14 cellular contexts compared by ENCODE assay signal in genomic region chr3:163914567-163914966, GRCh38.
DNase-seq lines count a peak whose midpoint lies in the region; ATAC-seq and TF ChIP-seq lines count a peak whose summit lies in the region.
"Had no signal": no experiment of that assay in that cellular context is flagged by ENCODE, and none has a peak within 500 bp of the region (broad histone marks: within the 10 kb centered on the region; RNA-seq: fewer than 3 reads in every experiment).

No MANE protein-coding gene starts in this region.

- H3K9me3 Mint-ChIP-seq in WTC11, result peaks cover 19% of the 10 kb centered on the region

- H3K4me1 ChIP-seq in HUES6 (ENCODE audit: control insufficient read depth, insufficient read depth, low read length) (peaks cover 9% of the 10 kb centered on the region), osteoblast (ENCODE audit: insufficient read depth, low read length) (no peaks in the 10 kb centered on the region), tibial nerve (no peaks in the 10 kb centered on the region)
- H3K4me1 ChIP-seq: A549 had no signal

- CTCF ChIA-PET in WTC11 (lab: Charles Lee), result no interaction called here

- H3K4me3 ChIP-seq in HUES6 (ENCODE audit: low read depth, low read length) (no peak overlapping the region; the same call in 1 of the 2 replicates), osteoblast (ENCODE audit: insufficient read depth, low read length) (no peak overlapping the region), tibial nerve (no peak overlapping the region)
- H3K4me3 ChIP-seq: A549 had no signal

- 82 to 84% methylated on average over 1 of the region's 1 CpG for WGBS in tibial nerve, 2 donors

- ATAC-seq in WTC11, result peak; percentile 93
- ATAC-seq in GM21786 (IDR thresholded peaks at IDR 0.05; ENCODE audit: unreplicated experiment), result no peak
- no peak for ATAC-seq in HG03521 (IDR thresholded peaks at IDR 0.05; ENCODE audit: unreplicated experiment)
- ATAC-seq: A549, HCT116 had no signal

- peaks cover 22% of the 10 kb centered on the region for H3K36me3 Mint-ChIP-seq in WTC11
- H3K36me3 Mint-ChIP-seq: CD8-positive, alpha-beta memory T cell had no signal

- H3K4me2 ChIP-seq in osteoblast (ENCODE audit: insufficient read depth, low read length), result no peak overlapping the region
- H3K4me2 ChIP-seq: A549 had no signal

- H2AFZ ChIP-seq in osteoblast (ENCODE audit: low read length), result no peak overlapping the region

- H3K27me3 Mint-ChIP-seq in WTC11 (ENCODE audit: low read depth), result no peaks in the 10 kb centered on the region
- H3K27me3 Mint-ChIP-seq: CD8-positive, alpha-beta memory T cell had no signal

- POLR2A ChIA-PET in WTC11 (lab: Charles Lee), result no interaction called here

- TF ChIP-seq CTCF in WTC11 (IDR thresholded peaks at IDR 0.05), result no peak
- TF ChIP-seq CTCF in osteoblast (IDR thresholded peaks at IDR 0.05; ENCODE audit: extremely low read depth, low read depth, low read length), result no peak
- TF ChIP-seq CTCF in tibial nerve (IDR thresholded peaks at IDR 0.05), result no peak

- DNase-seq in WTC11 (ENCODE audit: low spot score) (no peak), iPS DF 4.7 (ENCODE audit: extremely low read depth, low spot score) (peak; percentile 60), osteoblast (ENCODE audit: insufficient read length, low spot score, missing footprints) (peak; percentile 30), tibial nerve (ENCODE audit: low spot score in 2 of 2) (no peak), NCI-H1092 (lab: John Stamatoyannopoulos, UW) (no peak)
- DNase-seq: CD8-positive, alpha-beta memory T cell; DND-41; GF-D8 had no signal

- peaks cover 12% of the 10 kb centered on the region for H3K4me1 Mint-ChIP-seq in WTC11
- H3K4me1 Mint-ChIP-seq: CD8-positive, alpha-beta memory T cell had no signal

- no peak for TF ChIP-seq EP300 in tibial nerve (IDR thresholded peaks at IDR 0.05)

- no peak overlapping the region for H3K9ac ChIP-seq in HUES6 (ENCODE audit: low read length)

- H3K27ac Mint-ChIP-seq in WTC11, result peak overlapping the region; percentile 70
- H3K27ac Mint-ChIP-seq: CD8-positive, alpha-beta memory T cell had no signal

- peaks cover 5% of the 10 kb centered on the region; the same call in 1 of the 2 replicates for H3K36me3 ChIP-seq in HUES6 (ENCODE audit: control insufficient read depth, insufficient read depth, low read length)
- H3K36me3 ChIP-seq in osteoblast (ENCODE audit: insufficient read depth, low read length), result no peaks in the 10 kb centered on the region
- H3K36me3 ChIP-seq in tibial nerve, result no peaks in the 10 kb centered on the region

- 0 out of 2 replicates have a peak overlapping the region, but pooled peaks have one; percentile 10 for H3K4me3 Mint-ChIP-seq in WTC11
- H3K4me3 Mint-ChIP-seq: CD8-positive, alpha-beta memory T cell had no signal

- no peaks in the 10 kb centered on the region for H4K20me1 ChIP-seq in osteoblast (ENCODE audit: insufficient read depth, low read length)

- no peaks in the 10 kb centered on the region for H3K79me2 ChIP-seq in osteoblast (ENCODE audit: insufficient read depth, low read length)

- H3K27ac ChIP-seq in HUES6 (ENCODE audit: low read depth, low read length) (peak overlapping the region; percentile 87), osteoblast (ENCODE audit: low read depth, low read length) (no peak overlapping the region), tibial nerve (no peak overlapping the region)
- H3K27ac ChIP-seq: A549 had no signal

- no peaks in the 10 kb centered on the region for H3K27me3 ChIP-seq in HUES6 (ENCODE audit: control insufficient read depth, insufficient read depth, low read length)
- no peaks in the 10 kb centered on the region for H3K27me3 ChIP-seq in osteoblast (ENCODE audit: insufficient read depth, low read length)
- H3K27me3 ChIP-seq in tibial nerve, result no peaks in the 10 kb centered on the region

- TF ChIP-seq POLR2A in tibial nerve (IDR thresholded peaks at IDR 0.05), result no peak

- no peaks in the 10 kb centered on the region for H3K9me3 ChIP-seq in HUES6 (ENCODE audit: control insufficient read depth, insufficient read depth, low read depth, low read length)
- no peaks in the 10 kb centered on the region for H3K9me3 ChIP-seq in osteoblast (ENCODE audit: low read depth, low read length)
- no peaks in the 10 kb centered on the region for H3K9me3 ChIP-seq in tibial nerve
- H3K9me3 ChIP-seq: A549, Caco-2 had no signal

TF ChIP-seq in WTC11, 78 proteins besides CTCF, POLR2A, EP300 and RAD21:
- TF ChIP-seq ZNF317 (CRISPR knock-in tag; IDR thresholded peaks at IDR 0.05; ENCODE audit: borderline replicate concordance, low read depth) (peak; percentile 70; the same call in 1 of the 2 replicates), PRDM15 (CRISPR knock-in tag; IDR thresholded peaks at IDR 0.05) (no peak)

Comparison
In these comparisons a context has a peak if more than half of its experiments do, and no peak if none do; other contexts are left out.
1. DNase-seq: peak in iPS DF 4.7 (single experiment) and osteoblast (single experiment); none in WTC11 (single experiment), tibial nerve (0 of 2) and NCI-H1092 (single experiment).